ENCODE assay signal across 26 cellular contexts in the genomic region with DNA sequence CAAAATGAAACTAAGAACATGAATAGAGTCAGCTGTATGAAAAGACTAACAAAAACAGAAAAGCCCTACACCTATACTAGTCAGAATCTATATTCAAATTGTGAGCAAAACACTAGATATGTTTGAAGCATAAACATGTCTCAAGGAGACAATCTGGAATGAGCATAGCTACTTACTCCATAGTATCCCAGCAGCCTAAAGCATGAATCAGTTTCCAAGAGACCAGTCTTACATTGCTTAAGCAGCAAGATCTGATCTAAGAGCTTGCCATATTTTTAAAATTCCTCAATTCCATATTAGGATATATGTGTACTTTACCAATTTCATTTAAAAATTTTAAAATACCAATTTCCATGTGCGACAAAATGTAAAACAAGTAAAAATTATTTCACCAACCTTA. TPM values are rescaled to one million over a fixed set of nuclear protein-coding genes. Genes with fewer than 3 reads are reported as not detected.
DNase-seq lines count a peak whose midpoint lies in the region; FAIRE-seq and TF ChIP-seq lines count a peak whose summit lies in the region.
"Had no signal": no experiment of that assay in that cellular context is flagged by ENCODE, and none has a peak within 500 bp of the region (broad histone marks: within the 10 kb centered on the region; RNA-seq: fewer than 3 reads in every experiment).

No MANE protein-coding gene starts in this region.

- no peak for TF ChIP-seq POLR2A in transverse colon (IDR thresholded peaks at IDR 0.05)

- no peaks in the 10 kb centered on the region for H3K9me3 ChIP-seq in fibroblast of lung (ENCODE audit: control insufficient read depth, insufficient read depth, low read depth, low read length)
- no peaks in the 10 kb centered on the region for H3K9me3 ChIP-seq in trophoblast cell (ENCODE audit: insufficient read depth, low read depth, low read length)
- H3K9me3 ChIP-seq in tibial artery: no peaks in the 10 kb centered on the region
- H3K9me3 ChIP-seq in transverse colon: no peaks in the 10 kb centered on the region
- H3K9me3 ChIP-seq: BE2C, gastroesophageal sphincter, thoracic aorta had no signal

- no peaks in the 10 kb centered on the region for H4K20me1 ChIP-seq in fibroblast of lung (ENCODE audit: control insufficient read depth, extremely low read depth, insufficient read depth, low read length)

- H3K4me3 ChIP-seq in fibroblast of lung (replicated peaks in 1 of 4; ENCODE audit: control extremely low read depth in 1 of 4, insufficient read depth in 1 of 4, low read depth in 3 of 4, low read length in 4 of 4): no peak overlapping the region
- H3K4me3 ChIP-seq in trophoblast cell (ENCODE audit: low read depth, low read length): no peak overlapping the region
- no peak overlapping the region for H3K4me3 ChIP-seq in tibial artery
- H3K4me3 ChIP-seq in transverse colon: no peak overlapping the region
- H3K4me3 ChIP-seq: coronary artery, gastroesophageal sphincter, thoracic aorta had no signal

- whole genome bisulfite sequencing in trophoblast cell (ENCODE audit: extremely low coverage, insufficient coverage, insufficient read length): no CpG with 5 or more reads among the region's 1 CpG
- 2 to 5% methylated on average over 1 of the region's 1 CpG for WGBS in transverse colon (ENCODE audit: low coverage in 1 of 2), 2 donors

- DNase-seq in EH (ENCODE audit: low read depth) (peak; percentile 73), fibroblast of lung (ENCODE audit: low read depth in 2 of 2) (peak; percentile 56 to 63), trophoblast cell (peak; percentile 44 to 86), tibial artery (no peak), transverse colon (no peak), NCI-H1694 (lab: John Stamatoyannopoulos, UW) (no peak), SKM-1 (lab: John Stamatoyannopoulos, UW; ENCODE audit: unreplicated experiment) (no peak)
- DNase-seq: activated CD8-positive, alpha-beta memory T cell treated with anti-CD3 and anti-CD28 coated beads for 24 hours; activated T-cell treated with anti-CD3 and anti-CD28 coated beads, Interleukin-2, amount 50 U/mL, for 4 hours; BE2C; left cardiac atrium; mesendoderm; MM.1S; naive thymus-derived CD8-positive, alpha-beta T cell; NCI-H1436 treated with DMSO at 0.1 percent for 48 hours; stimulated activated CD4-positive, alpha-beta T cell treated with anti-CD3 and anti-CD28 coated beads, Interleukin-2, amount 100 ng/mL, for 24 hours; stimulated activated naive B cell treated with anti-CD40 and anti-IgM and Interleukin-4, amounts not matched to agents 10 μg/mL and 1 μg/mL and 100 μg/mL, for 72 hours had no signal

- intact Hi-C loops in tibial artery (cut with DNase I; ENCODE audit: low total_unique reads) (no loop called here), transverse colon (cut with DNase I; ENCODE audit: low total_unique reads) (no loop called here)

- H2BK5ac ChIP-seq in trophoblast cell (ENCODE audit: low read depth, low read length, poor library complexity): no peak overlapping the region

- no peak overlapping the region for H3K18ac ChIP-seq in trophoblast cell (ENCODE audit: low read length)

- H3K36me3 ChIP-seq in fibroblast of lung (ENCODE audit: control insufficient read depth, insufficient read depth, low read length): no peaks in the 10 kb centered on the region
- H3K36me3 ChIP-seq in trophoblast cell (ENCODE audit: control insufficient read depth in 1 of 2, insufficient read depth in 2 of 2, low read length in 2 of 2): no peaks in the 10 kb centered on the region
- no peaks in the 10 kb centered on the region for H3K36me3 ChIP-seq in tibial artery
- H3K36me3 ChIP-seq in transverse colon: no peaks in the 10 kb centered on the region
- H3K36me3 ChIP-seq: BE2C, gastroesophageal sphincter, thoracic aorta had no signal

- H3K9ac ChIP-seq in fibroblast of lung (ENCODE audit: insufficient read depth, low read length) (no peak overlapping the region), trophoblast cell (ENCODE audit: low read length) (no peak overlapping the region)
- H3K9ac ChIP-seq: parathyroid adenoma had no signal

- no peak overlapping the region for H3K23ac ChIP-seq in trophoblast cell (ENCODE audit: low read length)

- H3K27ac ChIP-seq in fibroblast of lung (ENCODE audit: insufficient read depth, low read length): no peak overlapping the region
- H3K27ac ChIP-seq in trophoblast cell (ENCODE audit: low read depth, low read length): no peak overlapping the region
- H3K27ac ChIP-seq in tibial artery: no peak overlapping the region
- no peak overlapping the region for H3K27ac ChIP-seq in transverse colon
- H3K27ac ChIP-seq: coronary artery, gastroesophageal sphincter, parathyroid adenoma, thoracic aorta had no signal

- FAIRE-seq in TTC549 (lab: Jason Lieb, UNC): peak; percentile 58
- FAIRE-seq: endometrium, GM18507 had no signal

- H4K91ac ChIP-seq in trophoblast cell (ENCODE audit: low read depth, low read length): no peak overlapping the region

- no peaks in the 10 kb centered on the region for H3K79me1 ChIP-seq in trophoblast cell (ENCODE audit: low read length)

- in situ Hi-C loops in transverse colon (cut with MboI; ENCODE audit: low pct_ligation_motif_present in 1 of 4, low pct_unique_long_range_greater_than_20kb in 1 of 4, low sequenced_read_pairs in 3 of 4): no loop called here

- H4K8ac ChIP-seq in trophoblast cell (ENCODE audit: low read depth, low read length): no peak overlapping the region

- H2AK5ac ChIP-seq in trophoblast cell (ENCODE audit: low read length): no peak overlapping the region

- no peak for TF ChIP-seq EP300 in transverse colon (IDR thresholded peaks at IDR 0.05; ENCODE audit: low read depth)

- H4K12ac ChIP-seq in trophoblast cell (ENCODE audit: low read depth, low read length): no peak overlapping the region

- no peak for TF ChIP-seq CTCF in fibroblast of lung (conservative IDR thresholded peaks at IDR 0.05 in 1 of 2, IDR thresholded peaks at IDR 0.05 in 1 of 2; ENCODE audit: low read depth in 1 of 2, low read length in 2 of 2)
- no peak for TF ChIP-seq CTCF in tibial artery (IDR thresholded peaks at IDR 0.05)
- no peak for TF ChIP-seq CTCF in transverse colon (IDR thresholded peaks at IDR 0.05)

- no peaks in the 10 kb centered on the region for H3K27me3 ChIP-seq in fibroblast of lung (ENCODE audit: control insufficient read depth, insufficient read depth, low read length)
- no peaks in the 10 kb centered on the region for H3K27me3 ChIP-seq in trophoblast cell (ENCODE audit: insufficient read depth, low read length)
- no peaks in the 10 kb centered on the region for H3K27me3 ChIP-seq in tibial artery
- no peaks in the 10 kb centered on the region for H3K27me3 ChIP-seq in transverse colon
- H3K27me3 ChIP-seq: gastroesophageal sphincter had no signal

- no peak overlapping the region for H2BK120ac ChIP-seq in trophoblast cell (ENCODE audit: insufficient read depth, low read length, poor library complexity)

- H3K4me1 ChIP-seq in fibroblast of lung (ENCODE audit: control insufficient read depth, extremely low read depth, insufficient read depth, low read length) (no peaks in the 10 kb centered on the region), trophoblast cell (ENCODE audit: control insufficient read depth in 1 of 2, insufficient read depth in 2 of 2, low read length in 2 of 2) (no peaks in the 10 kb centered on the region), tibial artery (no peaks in the 10 kb centered on the region), transverse colon (no peaks in the 10 kb centered on the region)
- H3K4me1 ChIP-seq: BE2C, gastroesophageal sphincter, parathyroid adenoma had no signal

- H3K4ac ChIP-seq in trophoblast cell (ENCODE audit: low read depth, low read length): no peak overlapping the region

- no peak overlapping the region for H3K14ac ChIP-seq in trophoblast cell (ENCODE audit: low read length)

- no peak overlapping the region for H2BK12ac ChIP-seq in trophoblast cell (ENCODE audit: low read length)

- H2AFZ ChIP-seq in fibroblast of lung (ENCODE audit: low read length) (peak overlapping the region; percentile 23), trophoblast cell (ENCODE audit: insufficient read depth, low read length, poor library complexity) (no peak overlapping the region)
- H2AFZ ChIP-seq: parathyroid adenoma had no signal

- H3K79me2 ChIP-seq in fibroblast of lung (ENCODE audit: control insufficient read depth, insufficient read depth, low read length) (no peaks in the 10 kb centered on the region), trophoblast cell (ENCODE audit: control insufficient read depth, insufficient read depth, low read length, poor library complexity) (no peaks in the 10 kb centered on the region)
- H3K79me2 ChIP-seq: parathyroid adenoma had no signal

- H3K4me2 ChIP-seq in fibroblast of lung (ENCODE audit: extremely low read depth, insufficient read depth, low read length): peak overlapping the region; percentile 1
- H3K4me2 ChIP-seq in trophoblast cell (ENCODE audit: low read length): no peak overlapping the region

RNA-seq across cellular contexts. Expression of gene CAPS2, which starts 7.7 kb away (rescaled TPM):
- total RNA-seq in fibroblast of lung (9.2 and 21.1 TPM in 2 replicates), transverse colon (10 to 100 TPM in 1 of 4 donors, 1 to 10 TPM in 3; 2.0 to 10.3 (median 4.9) TPM)
- 2.4 and 3.5 TPM in 2 replicates for polyA plus RNA-seq in fibroblast of lung
- polyA plus RNA-seq in fibroblast of lung (2012): 1.7 and 2.9 TPM in 2 replicates
- 0.31 TPM in 1 of 2 replicates, not detected in the other for polyA minus RNA-seq in fibroblast of lung (ENCODE audit: low replicate concordance)
- 1.1 and 1.2 TPM in 2 replicates for polyA plus RNA-seq in trophoblast cell (2013)

RNA-seq across cellular contexts. Expression of gene GLIPR1L1, which starts 12.0 kb away (rescaled TPM):
- total RNA-seq in fibroblast of lung: under 0.01 TPM in 1 of 2 replicates, not detected in the other
- polyA plus RNA-seq in fibroblast of lung: not detected in 2 replicates
- not detected in 2 replicates for polyA plus RNA-seq in fibroblast of lung (2012)
- polyA minus RNA-seq in fibroblast of lung (ENCODE audit: low replicate concordance): not detected in 2 replicates
- polyA plus RNA-seq in trophoblast cell (2013): not detected in 2 replicates
- not detected for total RNA-seq in transverse colon
- total RNA-seq: activated T-cell treated with anti-CD3 and anti-CD28 coated beads, Interleukin-2, amount 50 U/mL, for 4 hours; Daoy; gastroesophageal sphincter; left cardiac atrium; naive thymus-derived CD8-positive, alpha-beta T cell; Right ventricle myocardium inferior; thoracic aorta had no signal
- polyA plus RNA-seq: naive thymus-derived CD8-positive, alpha-beta T cell had no signal

Comparison
In these comparisons a context has a peak if more than half of its experiments do, and no peak if none do; other contexts are left out.
1. DNase-seq: peak in EH (single experiment), fibroblast of lung (2 of 2) and trophoblast cell (2 of 2); none in tibial artery (0 of 2), transverse colon (single experiment), NCI-H1694 (single experiment) and SKM-1 (single experiment).